Comparison of ENCODE assay signal across 16 cellular contexts in the genomic region with DNA sequence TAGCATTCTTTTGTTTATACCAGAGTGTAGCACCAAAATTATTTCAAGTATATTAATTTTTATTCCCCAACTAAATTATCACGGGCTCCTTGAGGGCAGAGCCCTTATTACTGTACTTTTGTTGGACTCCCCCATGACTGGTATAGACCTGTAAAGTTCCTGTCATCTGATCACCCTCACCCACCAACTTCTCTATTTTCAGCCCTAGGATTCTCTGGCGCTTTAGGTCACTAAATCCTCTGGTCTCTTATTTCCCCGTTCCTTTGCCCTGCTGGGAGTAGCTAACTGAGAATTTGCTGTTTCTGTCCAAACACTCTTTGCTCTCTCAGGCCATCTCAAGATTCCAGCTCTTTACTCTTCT. TPM values are rescaled to one million over a fixed set of nuclear protein-coding genes. Genes with fewer than 3 reads are reported as not detected.
DNase-seq lines count a peak whose midpoint lies in the region; ATAC-seq, FAIRE-seq and TF ChIP-seq lines count a peak whose summit lies in the region.
"Had no signal": no experiment of that assay in that cellular context is flagged by ENCODE, and none has a peak within 500 bp of the region (broad histone marks: within the 10 kb centered on the region; RNA-seq: fewer than 3 reads in every experiment).

No MANE protein-coding gene starts in this region.

- H3K9me3 ChIP-seq in CD4-positive, alpha-beta T cell (ENCODE audit: control insufficient read depth, low read length): no peaks in the 10 kb centered on the region

- H3K9me3 Mint-ChIP-seq in CD4-positive, alpha-beta T cell: no peaks in the 10 kb centered on the region

- no peak for FAIRE-seq in urothelium cell line (lab: Jason Lieb, UNC)

- peak overlapping the region; percentile 44 for H3K27ac Mint-ChIP-seq in CD4-positive, alpha-beta T cell
- H3K27ac Mint-ChIP-seq: activated naive CD4-positive, alpha-beta T cell treated with anti-CD3 and anti-CD28 coated beads, Interleukin-2, amount 10 ng/mL, durations not matched to agents 7 days and 5 days; nephron had no signal

- DNase-seq in CD4-positive, alpha-beta T cell: no peak
- DNase-seq in stimulated activated CD4-positive, alpha-beta T cell treated with anti-CD3 and anti-CD28 coated beads, Interleukin-2, amount 100 ng/mL, for 48 hours: no peak
- DNase-seq in activated gamma-delta T cell (lab: John Stamatoyannopoulos, UW) (no peak), urothelium cell line (ENCODE audit: low spot score) (no peak), caudate nucleus (lab: John Stamatoyannopoulos, UW) (no peak)
- DNase-seq: activated naive CD4-positive, alpha-beta T cell treated with anti-CD3 and anti-CD28 coated beads, Interleukin-2, amount 10 ng/mL, durations not matched to agents 7 days and 5 days; NCI-H1092 treated with DMSO at 0.1 percent for 48 hours; retina; stimulated activated naive CD4-positive, alpha-beta T cell treated with Interleukin-2 at 50 U/mL for 16 hours had no signal

- H3K27me3 Mint-ChIP-seq in CD4-positive, alpha-beta T cell: no peaks in the 10 kb centered on the region

- H3K36me3 Mint-ChIP-seq in CD4-positive, alpha-beta T cell (ENCODE audit: low read depth): no peaks in the 10 kb centered on the region
- H3K36me3 Mint-ChIP-seq: activated naive CD4-positive, alpha-beta T cell treated with anti-CD3 and anti-CD28 coated beads, Interleukin-2, amount 10 ng/mL, durations not matched to agents 7 days and 5 days had no signal

- TF ChIP-seq CTCF in CD4-positive, alpha-beta T cell (IDR thresholded peaks at IDR 0.05): no peak

- POLR2A ChIA-PET in CD4-positive, alpha-beta T cell (lab: Charles Lee): no interaction called here

- CTCF ChIA-PET in CD4-positive, alpha-beta T cell (lab: Charles Lee): no interaction called here

- no peak overlapping the region for H3K27ac ChIP-seq in CD4-positive, alpha-beta T cell (ENCODE audit: low read depth, low read length)
- H3K27ac ChIP-seq in caudate nucleus (ENCODE audit: low read depth, low read length): no peak overlapping the region

- no peak overlapping the region for H3K4me3 Mint-ChIP-seq in CD4-positive, alpha-beta T cell
- H3K4me3 Mint-ChIP-seq: activated naive CD4-positive, alpha-beta T cell treated with anti-CD3 and anti-CD28 coated beads, Interleukin-2, amount 10 ng/mL, durations not matched to agents 7 days and 5 days had no signal

- no peaks in the 10 kb centered on the region for H3K27me3 ChIP-seq in CD4-positive, alpha-beta T cell (ENCODE audit: control insufficient read depth, insufficient read depth, low read length)

- peaks cover 25% of the 10 kb centered on the region for H3K4me1 Mint-ChIP-seq in CD4-positive, alpha-beta T cell (ENCODE audit: low read depth)
- H3K4me1 Mint-ChIP-seq: nephron had no signal

- no peak for ATAC-seq in CD4-positive, alpha-beta T cell (ENCODE audit: poor library complexity)
- ATAC-seq in GM19035 (IDR thresholded peaks at IDR 0.05; ENCODE audit: unreplicated experiment) (peak; percentile 29), HG02798 (IDR thresholded peaks at IDR 0.05; ENCODE audit: poor library complexity, unreplicated experiment) (peak; percentile 23), HG03521 (IDR thresholded peaks at IDR 0.05; ENCODE audit: unreplicated experiment) (peak; percentile 27)

- intact Hi-C loops in CD4-positive, alpha-beta T cell (cut with DNase I, micrococcal nuclease): no loop called here

RNA-seq across cellular contexts. Expression of a gene that starts 3.2 kb away (rescaled TPM):
- 1 to 10 TPM; 1.9 to 2.5 TPM for total RNA-seq in CD4-positive, alpha-beta T cell

RNA-seq across cellular contexts. Expression of a gene that starts 37.6 kb away (rescaled TPM):
- total RNA-seq in CD4-positive, alpha-beta T cell: not detected
- total RNA-seq: cardiac septum, glomerular endothelial cell, NCI-H460 had no signal

RNA-seq across cellular contexts. Expression of a gene that starts 57.7 kb away (rescaled TPM):
- under 1 TPM in 1 of 2 experiments, not detected in 1; 0.36 TPM for total RNA-seq in CD4-positive, alpha-beta T cell
- total RNA-seq: cardiac septum, glomerular endothelial cell had no signal
